Comparison of ENCODE assay signal across 12 cellular contexts in the genomic region with DNA sequence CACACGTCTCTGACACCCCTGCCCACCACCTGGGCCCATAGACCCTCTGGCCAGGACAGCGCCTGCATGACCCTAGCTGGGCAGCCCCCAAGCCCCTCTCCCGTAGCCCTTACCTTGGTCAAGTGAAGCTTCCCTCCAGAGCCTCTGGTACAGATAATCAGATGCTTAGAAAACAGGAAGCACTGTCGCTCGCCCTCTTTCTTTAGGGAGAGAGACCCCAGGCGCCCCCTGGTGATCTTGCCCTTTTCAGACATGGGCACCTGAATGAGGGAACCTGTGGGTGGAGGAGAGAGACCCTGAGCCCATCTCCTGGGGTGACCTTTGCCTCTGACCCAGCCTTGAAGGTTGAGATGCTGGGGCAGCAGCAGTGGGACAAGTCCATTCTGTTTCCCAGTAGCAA.
DNase-seq lines count a peak whose midpoint lies in the region; ATAC-seq and TF ChIP-seq lines count a peak whose summit lies in the region.
"Had no signal": no experiment of that assay in that cellular context is flagged by ENCODE, and none has a peak within 500 bp of the region (broad histone marks: within the 10 kb centered on the region; RNA-seq: fewer than 3 reads in every experiment).

No MANE protein-coding gene starts in this region.

- H3K36me3 Mint-ChIP-seq in activated naive CD4-positive, alpha-beta T cell treated with anti-CD3 and anti-CD28 coated beads, Interleukin-2, amount 10 ng/mL, durations not matched to agents 7 days and 5 days: no peaks in the 10 kb centered on the region
- no peaks in the 10 kb centered on the region for H3K36me3 Mint-ChIP-seq in activated CD8-positive, alpha-beta T cell treated with anti-CD3 and anti-CD28 coated beads for 36 hours (ENCODE audit: low read depth)

- TF ChIP-seq CTCF in activated CD8-positive, alpha-beta T cell treated with anti-CD3 and anti-CD28 coated beads for 36 hours (IDR thresholded peaks at IDR 0.05): peak; percentile 18

- H3K4me1 Mint-ChIP-seq in activated naive CD4-positive, alpha-beta T cell treated with anti-CD3 and anti-CD28 coated beads, Interleukin-2, amount 10 ng/mL, durations not matched to agents 7 days and 5 days: no peaks in the 10 kb centered on the region
- no peaks in the 10 kb centered on the region for H3K4me1 Mint-ChIP-seq in activated CD8-positive, alpha-beta T cell treated with anti-CD3 and anti-CD28 coated beads for 36 hours (ENCODE audit: low read depth)

- no peak for ATAC-seq in activated CD8-positive, alpha-beta T cell treated with anti-CD3 and anti-CD28 coated beads for 36 hours
- ATAC-seq in GM19455 (IDR thresholded peaks at IDR 0.05; ENCODE audit: unreplicated experiment) (no peak), HG02571 (IDR thresholded peaks at IDR 0.05; ENCODE audit: unreplicated experiment) (no peak), GM18873 (IDR thresholded peaks at IDR 0.05; ENCODE audit: low FRiP score, unreplicated experiment) (no peak)

- H3K9me3 Mint-ChIP-seq in activated naive CD4-positive, alpha-beta T cell treated with anti-CD3 and anti-CD28 coated beads, Interleukin-2, amount 10 ng/mL, durations not matched to agents 7 days and 5 days: peaks cover 11% of the 10 kb centered on the region
- peaks cover 2% of the 10 kb centered on the region for H3K9me3 Mint-ChIP-seq in activated CD8-positive, alpha-beta T cell treated with anti-CD3 and anti-CD28 coated beads for 36 hours

- no peaks in the 10 kb centered on the region for H3K27me3 Mint-ChIP-seq in activated naive CD4-positive, alpha-beta T cell treated with anti-CD3 and anti-CD28 coated beads, Interleukin-2, amount 10 ng/mL, durations not matched to agents 7 days and 5 days
- peaks cover 9% of the 10 kb centered on the region for H3K27me3 Mint-ChIP-seq in activated CD8-positive, alpha-beta T cell treated with anti-CD3 and anti-CD28 coated beads for 36 hours

- intact Hi-C loops in activated CD8-positive, alpha-beta T cell treated with anti-CD3 and anti-CD28 coated beads for 36 hours (cut with micrococcal nuclease): no loop called here

- no peak overlapping the region for H3K4me3 Mint-ChIP-seq in activated naive CD4-positive, alpha-beta T cell treated with anti-CD3 and anti-CD28 coated beads, Interleukin-2, amount 10 ng/mL, durations not matched to agents 7 days and 5 days
- no peak overlapping the region for H3K4me3 Mint-ChIP-seq in activated CD8-positive, alpha-beta T cell treated with anti-CD3 and anti-CD28 coated beads for 36 hours

- CTCF ChIA-PET in activated naive CD4-positive, alpha-beta T cell treated with anti-CD3 and anti-CD28 coated beads, Interleukin-2, amount 10 ng/mL, durations not matched to agents 7 days and 5 days (lab: Charles Lee): interaction anchor here (1.0 to 2.4 kb wide), 4 partner anchors 46 to 160 kb away, joined by 3 to 12 read pairs (median 6); no protein-coding TSS in a partner anchor
- CTCF ChIA-PET in activated CD8-positive, alpha-beta T cell treated with anti-CD3 and anti-CD28 coated beads for 36 hours (lab: Charles Lee): interaction anchor here (1.2 to 10.5 kb wide), 2 partner anchors 112 to 156 kb away, joined by 3 to 170 read pairs; no protein-coding TSS in a partner anchor

- POLR2A ChIA-PET in activated CD8-positive, alpha-beta T cell treated with anti-CD3 and anti-CD28 coated beads for 36 hours (lab: Charles Lee): no interaction called here

- H3K27ac Mint-ChIP-seq in activated naive CD4-positive, alpha-beta T cell treated with anti-CD3 and anti-CD28 coated beads, Interleukin-2, amount 10 ng/mL, durations not matched to agents 7 days and 5 days: no peak overlapping the region
- no peak overlapping the region for H3K27ac Mint-ChIP-seq in activated CD8-positive, alpha-beta T cell treated with anti-CD3 and anti-CD28 coated beads for 36 hours
- H3K27ac Mint-ChIP-seq: activated T-helper 2 cell treated with anti-CD3 and anti-CD28 coated beads, Interferon-gamma antibody, Interleukin-2, Interleukin-4, amounts not matched to agents 10 μg/mL and 5 μg/mL and 100 μg/mL, durations not matched to agents 14 hours and 24 hours and 36 hours had no signal

- peak; percentile 48 for DNase-seq in activated naive CD4-positive, alpha-beta T cell treated with anti-CD3 and anti-CD28 coated beads, Interleukin-2, amount 10 ng/mL, durations not matched to agents 7 days and 5 days
- DNase-seq in activated naive CD4-positive, alpha-beta T cell (lab: John Stamatoyannopoulos, UW): no peak
- DNase-seq in NAMALWA (ENCODE audit: low spot score): peak; percentile 68
- DNase-seq in activated CD8-positive, alpha-beta T cell treated with anti-CD3 and anti-CD28 coated beads for 36 hours: peak; percentile 38
- DNase-seq in stimulated activated CD8-positive, alpha-beta memory T cell treated with anti-CD3 and anti-CD28 coated beads, Interleukin-4, amount 100 ng/mL, for 48 hours: peak; percentile 40
- DNase-seq: KG1, mammary epithelial cell, NCI-H774 had no signal

Comparison
In these comparisons a context has a peak if more than half of its experiments do, and no peak if none do; other contexts are left out.
1. DNase-seq: peak in activated naive CD4-positive, alpha-beta T cell treated with anti-CD3 and anti-CD28 coated beads, Interleukin-2, amount 10 ng/mL, durations not matched to agents 7 days and 5 days (single experiment), NAMALWA (single experiment), activated CD8-positive, alpha-beta T cell treated with anti-CD3 and anti-CD28 coated beads for 36 hours (single experiment) and stimulated activated CD8-positive, alpha-beta memory T cell treated with anti-CD3 and anti-CD28 coated beads, Interleukin-4, amount 100 ng/mL, for 48 hours (single experiment); none in activated naive CD4-positive, alpha-beta T cell (0 of 4).